1 cellular context compared by ENCODE assay signal in genomic region chr1:89994805-89995594, GRCh38.
TF ChIP-seq lines count a peak whose summit lies in the region.

Gene ZNF326 (plus strand): TSS chr1:89995110. CDS start chr1:89995258, 148 bp downstream.

TF ChIP-seq in HepG2, 621 proteins besides CTCF, POLR2A, EP300 and RAD21 (continued from another document and continues in another):
- no peak for TF ChIP-seq SRSF1 (optimal IDR thresholded peaks at IDR 0.05; ENCODE audit: low read depth, low read length)
- TF ChIP-seq ZNF317 (CRISPR knock-in tag; IDR thresholded peaks at IDR 0.05), result peak; percentile 45; the same call in 1 of the 2 replicates
- TF ChIP-seq, protein P1, sequence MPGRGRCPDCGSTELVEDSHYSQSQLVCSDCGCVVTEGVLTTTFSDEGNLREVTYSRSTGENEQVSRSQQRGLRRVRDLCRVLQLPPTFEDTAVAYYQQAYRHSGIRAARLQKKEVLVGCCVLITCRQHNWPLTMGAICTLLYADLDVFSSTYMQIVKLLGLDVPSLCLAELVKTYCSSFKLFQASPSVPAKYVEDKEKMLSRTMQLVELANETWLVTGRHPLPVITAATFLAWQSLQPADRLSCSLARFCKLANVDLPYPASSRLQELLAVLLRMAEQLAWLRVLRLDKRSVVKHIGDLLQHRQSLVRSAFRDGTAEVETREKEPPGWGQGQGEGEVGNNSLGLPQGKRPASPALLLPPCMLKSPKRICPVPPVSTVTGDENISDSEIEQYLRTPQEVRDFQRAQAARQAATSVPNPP (CRISPR knock-in tag; IDR thresholded peaks at IDR 0.05), result peak; percentile 51; the same call in 1 of the 2 replicates
- TF ChIP-seq NFIB (CRISPR knock-in tag; IDR thresholded peaks at IDR 0.05; ENCODE audit: borderline replicate concordance), result no peak
- TF ChIP-seq WIZ (CRISPR knock-in tag; IDR thresholded peaks at IDR 0.05), result no peak
- TF ChIP-seq CEBPB (IDR thresholded peaks at IDR 0.05; ENCODE audit: borderline replicate concordance, low read depth, low read length), result no peak
- TF ChIP-seq, protein P2, sequence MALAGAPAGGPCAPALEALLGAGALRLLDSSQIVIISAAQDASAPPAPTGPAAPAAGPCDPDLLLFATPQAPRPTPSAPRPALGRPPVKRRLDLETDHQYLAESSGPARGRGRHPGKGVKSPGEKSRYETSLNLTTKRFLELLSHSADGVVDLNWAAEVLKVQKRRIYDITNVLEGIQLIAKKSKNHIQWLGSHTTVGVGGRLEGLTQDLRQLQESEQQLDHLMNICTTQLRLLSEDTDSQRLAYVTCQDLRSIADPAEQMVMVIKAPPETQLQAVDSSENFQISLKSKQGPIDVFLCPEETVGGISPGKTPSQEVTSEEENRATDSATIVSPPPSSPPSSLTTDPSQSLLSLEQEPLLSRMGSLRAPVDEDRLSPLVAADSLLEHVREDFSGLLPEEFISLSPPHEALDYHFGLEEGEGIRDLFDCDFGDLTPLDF (CRISPR knock-in tag; IDR thresholded peaks at IDR 0.05), result peak; percentile 84
- no peak; the same call in 1 of the 2 replicates for TF ChIP-seq THAP8 (CRISPR knock-in tag; IDR thresholded peaks at IDR 0.05; ENCODE audit: borderline replicate concordance)
- TF ChIP-seq ZNF235 (CRISPR knock-in tag; IDR thresholded peaks at IDR 0.05; ENCODE audit: borderline replicate concordance), result no peak
- TF ChIP-seq ZNF556 (CRISPR knock-in tag; IDR thresholded peaks at IDR 0.05; ENCODE audit: borderline replicate concordance), result peak; percentile 43; the same call in 1 of the 2 replicates
- TF ChIP-seq ZNF567 (CRISPR knock-in tag; IDR thresholded peaks at IDR 0.05; ENCODE audit: borderline replicate concordance), result peak; percentile 45; the same call in 1 of the 2 replicates
- TF ChIP-seq, protein P3, sequence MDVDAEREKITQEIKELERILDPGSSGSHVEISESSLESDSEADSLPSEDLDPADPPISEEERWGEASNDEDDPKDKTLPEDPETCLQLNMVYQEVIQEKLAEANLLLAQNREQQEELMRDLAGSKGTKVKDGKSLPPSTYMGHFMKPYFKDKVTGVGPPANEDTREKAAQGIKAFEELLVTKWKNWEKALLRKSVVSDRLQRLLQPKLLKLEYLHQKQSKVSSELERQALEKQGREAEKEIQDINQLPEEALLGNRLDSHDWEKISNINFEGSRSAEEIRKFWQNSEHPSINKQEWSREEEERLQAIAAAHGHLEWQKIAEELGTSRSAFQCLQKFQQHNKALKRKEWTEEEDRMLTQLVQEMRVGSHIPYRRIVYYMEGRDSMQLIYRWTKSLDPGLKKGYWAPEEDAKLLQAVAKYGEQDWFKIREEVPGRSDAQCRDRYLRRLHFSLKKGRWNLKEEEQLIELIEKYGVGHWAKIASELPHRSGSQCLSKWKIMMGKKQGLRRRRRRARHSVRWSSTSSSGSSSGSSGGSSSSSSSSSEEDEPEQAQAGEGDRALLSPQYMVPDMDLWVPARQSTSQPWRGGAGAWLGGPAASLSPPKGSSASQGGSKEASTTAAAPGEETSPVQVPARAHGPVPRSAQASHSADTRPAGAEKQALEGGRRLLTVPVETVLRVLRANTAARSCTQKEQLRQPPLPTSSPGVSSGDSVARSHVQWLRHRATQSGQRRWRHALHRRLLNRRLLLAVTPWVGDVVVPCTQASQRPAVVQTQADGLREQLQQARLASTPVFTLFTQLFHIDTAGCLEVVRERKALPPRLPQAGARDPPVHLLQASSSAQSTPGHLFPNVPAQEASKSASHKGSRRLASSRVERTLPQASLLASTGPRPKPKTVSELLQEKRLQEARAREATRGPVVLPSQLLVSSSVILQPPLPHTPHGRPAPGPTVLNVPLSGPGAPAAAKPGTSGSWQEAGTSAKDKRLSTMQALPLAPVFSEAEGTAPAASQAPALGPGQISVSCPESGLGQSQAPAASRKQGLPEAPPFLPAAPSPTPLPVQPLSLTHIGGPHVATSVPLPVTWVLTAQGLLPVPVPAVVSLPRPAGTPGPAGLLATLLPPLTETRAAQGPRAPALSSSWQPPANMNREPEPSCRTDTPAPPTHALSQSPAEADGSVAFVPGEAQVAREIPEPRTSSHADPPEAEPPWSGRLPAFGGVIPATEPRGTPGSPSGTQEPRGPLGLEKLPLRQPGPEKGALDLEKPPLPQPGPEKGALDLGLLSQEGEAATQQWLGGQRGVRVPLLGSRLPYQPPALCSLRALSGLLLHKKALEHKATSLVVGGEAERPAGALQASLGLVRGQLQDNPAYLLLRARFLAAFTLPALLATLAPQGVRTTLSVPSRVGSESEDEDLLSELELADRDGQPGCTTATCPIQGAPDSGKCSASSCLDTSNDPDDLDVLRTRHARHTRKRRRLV (CRISPR knock-in tag; IDR thresholded peaks at IDR 0.05), result no peak
- peak; percentile 68; the same call in 1 of the 2 replicates for TF ChIP-seq ZNF138 (CRISPR knock-in tag; IDR thresholded peaks at IDR 0.05; ENCODE audit: low read depth)
- TF ChIP-seq, protein P4, sequence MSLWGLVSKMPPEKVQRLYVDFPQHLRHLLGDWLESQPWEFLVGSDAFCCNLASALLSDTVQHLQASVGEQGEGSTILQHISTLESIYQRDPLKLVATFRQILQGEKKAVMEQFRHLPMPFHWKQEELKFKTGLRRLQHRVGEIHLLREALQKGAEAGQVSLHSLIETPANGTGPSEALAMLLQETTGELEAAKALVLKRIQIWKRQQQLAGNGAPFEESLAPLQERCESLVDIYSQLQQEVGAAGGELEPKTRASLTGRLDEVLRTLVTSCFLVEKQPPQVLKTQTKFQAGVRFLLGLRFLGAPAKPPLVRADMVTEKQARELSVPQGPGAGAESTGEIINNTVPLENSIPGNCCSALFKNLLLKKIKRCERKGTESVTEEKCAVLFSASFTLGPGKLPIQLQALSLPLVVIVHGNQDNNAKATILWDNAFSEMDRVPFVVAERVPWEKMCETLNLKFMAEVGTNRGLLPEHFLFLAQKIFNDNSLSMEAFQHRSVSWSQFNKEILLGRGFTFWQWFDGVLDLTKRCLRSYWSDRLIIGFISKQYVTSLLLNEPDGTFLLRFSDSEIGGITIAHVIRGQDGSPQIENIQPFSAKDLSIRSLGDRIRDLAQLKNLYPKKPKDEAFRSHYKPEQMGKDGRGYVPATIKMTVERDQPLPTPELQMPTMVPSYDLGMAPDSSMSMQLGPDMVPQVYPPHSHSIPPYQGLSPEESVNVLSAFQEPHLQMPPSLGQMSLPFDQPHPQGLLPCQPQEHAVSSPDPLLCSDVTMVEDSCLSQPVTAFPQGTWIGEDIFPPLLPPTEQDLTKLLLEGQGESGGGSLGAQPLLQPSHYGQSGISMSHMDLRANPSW (CRISPR knock-in tag; IDR thresholded peaks at IDR 0.05; ENCODE audit: borderline replicate concordance), result no peak; the same call in 1 of the 2 replicates
- TF ChIP-seq ATF6 (CRISPR knock-in tag; conservative IDR thresholded peaks at IDR 0.05), result peak; percentile 61; the same call in 1 of the 2 replicates
- no peak for TF ChIP-seq SMARCE1 (IDR thresholded peaks at IDR 0.05; ENCODE audit: borderline replicate concordance)
- peak; percentile 74 for TF ChIP-seq SKI (IDR thresholded peaks at IDR 0.05; ENCODE audit: partially characterized antibody)
- TF ChIP-seq ZNF761 (CRISPR knock-in tag; conservative IDR thresholded peaks at IDR 0.05), result peak; percentile 71
- peak; percentile 52 for TF ChIP-seq ARID5B (CRISPR knock-in tag; IDR thresholded peaks at IDR 0.05)
- TF ChIP-seq RFX1 (IDR thresholded peaks at IDR 0.05), result no peak
- TF ChIP-seq ZNF839 (CRISPR knock-in tag; IDR thresholded peaks at IDR 0.05; ENCODE audit: borderline replicate concordance), result peak; percentile 54; the same call in 1 of the 2 replicates
- TF ChIP-seq, protein P5, sequence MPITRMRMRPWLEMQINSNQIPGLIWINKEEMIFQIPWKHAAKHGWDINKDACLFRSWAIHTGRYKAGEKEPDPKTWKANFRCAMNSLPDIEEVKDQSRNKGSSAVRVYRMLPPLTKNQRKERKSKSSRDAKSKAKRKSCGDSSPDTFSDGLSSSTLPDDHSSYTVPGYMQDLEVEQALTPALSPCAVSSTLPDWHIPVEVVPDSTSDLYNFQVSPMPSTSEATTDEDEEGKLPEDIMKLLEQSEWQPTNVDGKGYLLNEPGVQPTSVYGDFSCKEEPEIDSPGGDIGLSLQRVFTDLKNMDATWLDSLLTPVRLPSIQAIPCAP (CRISPR knock-in tag; IDR thresholded peaks at IDR 0.05; ENCODE audit: low read depth), result no peak
- TF ChIP-seq, protein P6, sequence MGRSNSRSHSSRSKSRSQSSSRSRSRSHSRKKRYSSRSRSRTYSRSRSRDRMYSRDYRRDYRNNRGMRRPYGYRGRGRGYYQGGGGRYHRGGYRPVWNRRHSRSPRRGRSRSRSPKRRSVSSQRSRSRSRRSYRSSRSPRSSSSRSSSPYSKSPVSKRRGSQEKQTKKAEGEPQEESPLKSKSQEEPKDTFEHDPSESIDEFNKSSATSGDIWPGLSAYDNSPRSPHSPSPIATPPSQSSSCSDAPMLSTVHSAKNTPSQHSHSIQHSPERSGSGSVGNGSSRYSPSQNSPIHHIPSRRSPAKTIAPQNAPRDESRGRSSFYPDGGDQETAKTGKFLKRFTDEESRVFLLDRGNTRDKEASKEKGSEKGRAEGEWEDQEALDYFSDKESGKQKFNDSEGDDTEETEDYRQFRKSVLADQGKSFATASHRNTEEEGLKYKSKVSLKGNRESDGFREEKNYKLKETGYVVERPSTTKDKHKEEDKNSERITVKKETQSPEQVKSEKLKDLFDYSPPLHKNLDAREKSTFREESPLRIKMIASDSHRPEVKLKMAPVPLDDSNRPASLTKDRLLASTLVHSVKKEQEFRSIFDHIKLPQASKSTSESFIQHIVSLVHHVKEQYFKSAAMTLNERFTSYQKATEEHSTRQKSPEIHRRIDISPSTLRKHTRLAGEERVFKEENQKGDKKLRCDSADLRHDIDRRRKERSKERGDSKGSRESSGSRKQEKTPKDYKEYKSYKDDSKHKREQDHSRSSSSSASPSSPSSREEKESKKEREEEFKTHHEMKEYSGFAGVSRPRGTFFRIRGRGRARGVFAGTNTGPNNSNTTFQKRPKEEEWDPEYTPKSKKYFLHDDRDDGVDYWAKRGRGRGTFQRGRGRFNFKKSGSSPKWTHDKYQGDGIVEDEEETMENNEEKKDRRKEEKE (IDR thresholded peaks at IDR 0.05), result no peak
- TF ChIP-seq GABPB1 (CRISPR knock-in tag; IDR thresholded peaks at IDR 0.05), result peak; percentile 85
- TF ChIP-seq SP2 (CRISPR knock-in tag; IDR thresholded peaks at IDR 0.05), result peak; percentile 88
- no peak for TF ChIP-seq ZNF652 (CRISPR knock-in tag; IDR thresholded peaks at IDR 0.05; ENCODE audit: borderline replicate concordance, low read depth)
- no peak for TF ChIP-seq ZMYM2 (CRISPR knock-in tag; IDR thresholded peaks at IDR 0.05)
- TF ChIP-seq ELF3 (CRISPR knock-in tag; IDR thresholded peaks at IDR 0.05), result peak; percentile 40; the same call in 1 of the 2 replicates
- TF ChIP-seq THAP11 (CRISPR knock-in tag; IDR thresholded peaks at IDR 0.05), result peak; percentile 83
- TF ChIP-seq, protein P7, sequence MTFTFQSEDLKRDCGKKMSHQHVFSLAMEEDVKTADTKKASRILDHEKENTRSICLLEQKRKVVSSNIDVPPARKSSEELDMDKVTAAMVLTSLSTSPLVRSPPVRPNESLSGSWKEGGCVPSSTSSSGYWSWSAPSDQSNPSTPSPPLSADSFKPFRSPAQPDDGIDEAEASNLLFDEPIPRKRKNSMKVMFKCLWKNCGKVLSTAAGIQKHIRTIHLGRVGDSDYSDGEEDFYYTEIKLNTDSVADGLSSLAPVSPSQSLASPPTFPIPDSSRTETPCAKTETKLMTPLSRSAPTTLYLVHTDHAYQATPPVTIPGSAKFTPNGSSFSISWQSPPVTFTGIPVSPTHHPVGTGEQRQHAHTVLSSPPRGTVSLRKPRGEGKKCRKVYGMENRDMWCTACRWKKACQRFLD (CRISPR knock-in tag; IDR thresholded peaks at IDR 0.05; ENCODE audit: borderline replicate concordance), result peak; percentile 68; the same call in 1 of the 2 replicates
- no peak for TF ChIP-seq ADNP (CRISPR knock-in tag; IDR thresholded peaks at IDR 0.05)
- TF ChIP-seq HNRNPL (IDR thresholded peaks at IDR 0.05; ENCODE audit: low read depth, low read length), result 0 out of 2 replicates have a peak, but pooled peaks have one; percentile 25
